1 cellular context compared by ENCODE assay signal in genomic region chr19:2058570-2059421, GRCh38.
TF ChIP-seq lines count a peak whose summit lies in the region.

No MANE protein-coding gene starts in this region.

TF ChIP-seq in IMR-90, 13 proteins besides CTCF, POLR2A, EP300 and RAD21:
- no peak for TF ChIP-seq USF2 (IDR thresholded peaks at IDR 0.05; ENCODE audit: low read depth, low read length)
- no peak for TF ChIP-seq RCOR1 (IDR thresholded peaks at IDR 0.05; ENCODE audit: insufficient replicate concordance, low read length)
- TF ChIP-seq MXI1 (IDR thresholded peaks at IDR 0.05; ENCODE audit: borderline replicate concordance, low read depth, low read length), result no peak
- TF ChIP-seq RFX5 (IDR thresholded peaks at IDR 0.05; ENCODE audit: low read depth, low read length), result no peak
- TF ChIP-seq NFE2L2 (IDR thresholded peaks at IDR 0.05; ENCODE audit: low read depth, low read length), result no peak
- TF ChIP-seq MAZ (IDR thresholded peaks at IDR 0.05; ENCODE audit: borderline replicate concordance, low read depth, low read length), result no peak
- no peak for TF ChIP-seq CEBPB (IDR thresholded peaks at IDR 0.05; ENCODE audit: low read depth, low read length)
- no peak for TF ChIP-seq MAFK (IDR thresholded peaks at IDR 0.05; ENCODE audit: low read depth, low read length)
- TF ChIP-seq SMC3 (IDR thresholded peaks at IDR 0.05; ENCODE audit: low read depth, low read length), result no peak
- TF ChIP-seq BHLHE40 (IDR thresholded peaks at IDR 0.05; ENCODE audit: low read depth, low read length), result no peak
- no peak for TF ChIP-seq ELK1 (IDR thresholded peaks at IDR 0.05; ENCODE audit: borderline replicate concordance, low read depth, low read length)
- TF ChIP-seq CHD1 (IDR thresholded peaks at IDR 0.05; ENCODE audit: low read depth, low read length), result no peak
- no peak for TF ChIP-seq FOS (IDR thresholded peaks at IDR 0.05; ENCODE audit: low read depth, low read length)
TF ChIP-seq in IMR-90: peak in this region for 0.
